ENCODE assay signal across 11 cellular contexts in the genomic region with DNA sequence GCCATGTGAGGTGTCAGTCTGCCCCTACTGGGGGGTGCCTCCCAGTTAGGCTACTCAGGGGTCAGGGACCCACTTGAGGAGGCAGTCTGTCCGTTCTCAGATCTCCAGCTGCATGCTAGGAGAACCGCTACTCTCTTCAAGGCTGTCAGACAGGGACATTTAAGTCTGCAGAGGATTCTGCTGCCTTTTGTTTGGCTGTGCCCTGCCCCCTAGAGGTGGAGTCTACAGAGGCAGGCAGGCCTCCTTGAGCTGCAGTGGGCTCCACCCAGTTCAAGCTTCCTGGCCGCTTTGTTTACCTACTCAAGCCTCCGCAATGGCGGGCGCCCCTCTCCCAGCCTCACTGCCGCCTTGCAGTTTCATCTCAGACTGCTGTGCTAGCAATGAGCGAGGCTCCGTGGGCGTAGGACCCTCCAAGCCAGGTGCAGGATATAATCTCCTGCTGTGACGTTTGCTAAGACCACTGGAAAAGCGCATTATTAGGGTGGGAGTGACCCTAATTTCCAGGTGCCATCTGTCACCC. TPM values are rescaled to one million over a fixed set of nuclear protein-coding genes. Genes with fewer than 3 reads are reported as not detected.
DNase-seq lines count a peak whose midpoint lies in the region; ATAC-seq, FAIRE-seq and TF ChIP-seq lines count a peak whose summit lies in the region.
"Not testable (repeated sequence)": the region's sequence is repeated elsewhere in the genome, so short reads cannot be mapped to it uniquely, and the experiment has no call there.
"Had no signal": no experiment of that assay in that cellular context is flagged by ENCODE, and none has a peak within 500 bp of the region (broad histone marks: within the 10 kb centered on the region; RNA-seq: fewer than 3 reads in every experiment).

No MANE protein-coding gene starts in this region.

- BruUV-seq in OCI-LY7 (replicated peaks; lab: Mats Ljungman, UMichigan), result not testable (repeated sequence)

- H3K36me3 ChIP-seq in OCI-LY7 (ENCODE audit: insufficient read depth, low read length); SK-N-MC (ENCODE audit: insufficient read depth, low read length); adrenal gland (replicated peaks in 1 of 2); right lobe of liver: not testable (repeated sequence)

- H3K27ac ChIP-seq in A549; OCI-LY7 (ENCODE audit: low read depth, low read length, poor library complexity, severe bottlenecking); SK-N-MC; adrenal gland; right lobe of liver: not testable (repeated sequence)

- TF ChIP-seq RAD21 in A549 (conservative IDR thresholded peaks at IDR 0.05 in 1 of 2, IDR thresholded peaks at IDR 0.05 in 1 of 2) (peak in 1 of 2 experiments; percentile 18; a peak in 1 of 5 replicates), Ishikawa (IDR thresholded peaks at IDR 0.05; ENCODE audit: low read depth) (peak; percentile 38; the same call in 1 of the 2 replicates)

- TF ChIP-seq POLR2A in A549 (IDR thresholded peaks at IDR 0.05; ENCODE audit: low read length); NB4 (IDR thresholded peaks at IDR 0.05; ENCODE audit: extremely low read depth, insufficient read length); adrenal gland (IDR thresholded peaks at IDR 0.05); right lobe of liver (IDR thresholded peaks at IDR 0.05): not testable (repeated sequence)

- POLR2A ChIA-PET in A549 (lab: Yijun Ruan, JAX); OCI-LY7 (lab: Charles Lee): not testable (repeated sequence)

- H4K20me1 ChIP-seq in OCI-LY7 (ENCODE audit: insufficient read depth, low read length), result not testable (repeated sequence)

- not testable (repeated sequence) for H2AFZ ChIP-seq in OCI-LY7 (ENCODE audit: low read length)

- H3K79me2 ChIP-seq in OCI-LY7 (ENCODE audit: insufficient read depth, low read depth, low read length), result not testable (repeated sequence)

- not testable (repeated sequence) for H3K4me1 ChIP-seq in A549; OCI-LY7 (ENCODE audit: insufficient read depth, low read length, poor library complexity, severe bottlenecking); adrenal gland (replicated peaks in 1 of 2); right lobe of liver

- H3K4me3 ChIP-seq in A549 (peak overlapping the region; percentile 25; the same call in 1 of the 3 replicates), SK-N-MC (peak overlapping the region; percentile 43)
- H3K4me3 ChIP-seq in GM12865 (ENCODE audit: low read depth, low read length); NB4 (ENCODE audit: low read depth, low read length); OCI-LY7 (ENCODE audit: low read depth, low read length, poor library complexity, severe bottlenecking); adrenal gland; right lobe of liver: not testable (repeated sequence)

- intact Hi-C loops in OCI-LY7 (cut with micrococcal nuclease; ENCODE audit: unreplicated experiment); right lobe of liver (cut with DNase I): not testable (repeated sequence)
- intact Hi-C loops in adrenal gland (cut with DNase I), result loop anchor here in 1 of 2 donors (10.0 kb wide), 1 partner anchor 138 kb away; no protein-coding TSS in a partner anchor

- WGBS in A549 (ENCODE audit: missing lambda C conversion rate), result 39% methylated on average over 3 of the region's 12 CpGs
- 78 to 88% (median 83%) methylated on average over 10 to 12 of the region's 12 CpGs for WGBS in adrenal gland, 4 donors
- 95% methylated on average over 10 of the region's 12 CpGs for WGBS in right lobe of liver (ENCODE audit: insufficient coverage, low coverage, low lambda C conversion rate, missing lambda C conversion rate)

- not testable (repeated sequence) for TF ChIP-seq CTCF in A549 (IDR thresholded peaks at IDR 0.05); NB4 (IDR thresholded peaks at IDR 0.05; ENCODE audit: low read depth, low read length)
- peak; percentile 20 for TF ChIP-seq CTCF in GM12865 (IDR thresholded peaks at IDR 0.05; ENCODE audit: insufficient read depth, low read depth, low read length, missing control alignments)
- TF ChIP-seq CTCF in OCI-LY7 (conservative IDR thresholded peaks at IDR 0.05; ENCODE audit: low read length), result 0 out of 2 replicates have a peak, but pooled peaks have one; percentile 21
- TF ChIP-seq CTCF in adrenal gland (IDR thresholded peaks at IDR 0.05), result peak in 5 of 6 experiments; percentile 30 to 44 (median 36)
- peak; percentile 13 to 52 (median 33) for TF ChIP-seq CTCF in right lobe of liver (IDR thresholded peaks at IDR 0.05)

- not testable (repeated sequence) for H3K9me3 ChIP-seq in A549; OCI-LY7 (ENCODE audit: low read length); SK-N-MC (ENCODE audit: low read depth, low read length); adrenal gland (replicated peaks in 1 of 3); right lobe of liver

- peak in 1 of 2 experiments; percentile 33 for DNase-seq in A549 (ENCODE audit: low read depth in 1 of 2, low spot score in 1 of 2)
- peak; percentile 45 for DNase-seq in GM12865 (ENCODE audit: low read depth)
- DNase-seq in NB4 (ENCODE audit: low read depth), result peak; percentile 23
- DNase-seq in OCI-LY7 (ENCODE audit: low spot score), result peak; percentile 7
- DNase-seq in SK-N-MC (ENCODE audit: low read depth, low spot score), result not testable (repeated sequence)
- DNase-seq in adrenal gland, result peak in 5 of 7 donors; percentile 25 to 54 (median 45)
- DNase-seq in right lobe of liver, result peak in 2 of 3 donors; percentile 15 to 42

- not testable (repeated sequence) for TF ChIP-seq EP300 in A549 (IDR thresholded peaks at IDR 0.05); Ishikawa (IDR thresholded peaks at IDR 0.05; ENCODE audit: borderline replicate concordance)

- not testable (repeated sequence) for H3K9me2 ChIP-seq in OCI-LY7 (ENCODE audit: insufficient read depth, low read length)

- peak overlapping the region; percentile 47; the same call in 2 of the 3 replicates for H3K4me2 ChIP-seq in A549
- H3K4me2 ChIP-seq in OCI-LY7 (ENCODE audit: low read length), result not testable (repeated sequence)

- not testable (repeated sequence) for ATAC-seq in A549, right lobe of liver

- CTCF ChIA-PET in A549 (lab: Yijun Ruan, JAX), result interaction anchor here (0.6 kb wide), 1 partner anchor 964 kb away, joined by 4 read pairs; no protein-coding TSS in a partner anchor
- CTCF ChIA-PET in OCI-LY7 (lab: Charles Lee; ENCODE audit: unreplicated experiment), result not testable (repeated sequence)

- H3K27me3 ChIP-seq in adrenal gland, right lobe of liver: not testable (repeated sequence)

- H3K9ac ChIP-seq in SK-N-MC (ENCODE audit: insufficient read length), result not testable (repeated sequence)

- FAIRE-seq in A549 (lab: Jason Lieb, UNC), result not testable (repeated sequence)

RNA-seq across cellular contexts. Expression of a gene that starts 21.9 kb away (rescaled TPM):
- polyA plus RNA-seq in A549 (2011; rRNA removed), result 0.03 and 0.06 TPM in 2 replicates
- polyA plus RNA-seq in A549 (2012; cell fraction: cytosol; rRNA removed), result not detected in 2 replicates
- not detected in 2 replicates for polyA plus RNA-seq in A549 (2012; cell fraction: nucleus; rRNA removed)
- not detected in 3 replicates for polyA plus RNA-seq in A549 (2017; fragmentation: RNase III; extraction: RNeasy Plus Mini Kit Qiagen cat#74134 plus additional on column Dnase treatment)
- polyA minus RNA-seq in A549 (2011; rRNA and poly(A)+ RNA removed), result not detected in 2 replicates
- total RNA-seq in OCI-LY7 (2014; rRNA removed; shearing (Covaris generic)), result not detected in 2 replicates
- not detected in 2 replicates for total RNA-seq in OCI-LY7 (2022)
- total RNA-seq in adrenal gland, result 1 to 10 TPM in 1 of 8 donors, under 1 TPM in 5, not detected in 2; 0.03 to 2.2 (median 0.13) TPM
- polyA plus RNA-seq in adrenal gland, result under 1 TPM; 0.07 to 0.18 (median 0.08) TPM
- 10 to 100 TPM in 3 of 6 experiments, 1 to 10 TPM in 3; 3.8 to 24.2 (median 9.8) TPM for total RNA-seq in right lobe of liver
- total RNA-seq: A172; T-helper 2 cell treated with Interferon-gamma antibody and Interleukin-4, amounts not matched to agents 100 ng/mL and 5 ng/mL, for 36 hours had no signal
- polyA plus RNA-seq: IgD-negative memory B cell had no signal
